Comparison of ENCODE assay signal across 19 cellular contexts in genomic region chr2:77101796-77102452, GRCh38.
DNase-seq lines count a peak whose midpoint lies in the region; ATAC-seq, FAIRE-seq and TF ChIP-seq lines count a peak whose summit lies in the region.
"Had no signal": no experiment of that assay in that cellular context is flagged by ENCODE, and none has a peak within 500 bp of the region (broad histone marks: within the 10 kb centered on the region; RNA-seq: fewer than 3 reads in every experiment).

No MANE protein-coding gene starts in this region.

- H3K4me3 Mint-ChIP-seq in H9, result no peak overlapping the region; a peak in 1 of 5 replicates
- H3K4me3 Mint-ChIP-seq in endodermal cell, result no peak overlapping the region
- H3K4me3 Mint-ChIP-seq in HFFc6, result no peak overlapping the region
- H3K4me3 Mint-ChIP-seq: CD4-positive, alpha-beta T cell had no signal

- H3K4me1 Mint-ChIP-seq in H9 (peaks cover 33 to 34% of the 10 kb centered on the region in 2 experiments), endodermal cell (peaks cover 21% of the 10 kb centered on the region), HFFc6 (ENCODE audit: low read depth) (no peaks in the 10 kb centered on the region)

- POLR2A ChIA-PET in HepG2 (lab: Yijun Ruan, JAX), result no interaction called here

- H3K4me1 ChIP-seq in H9 (ENCODE audit: insufficient read depth, low read length) (peaks cover 2% of the 10 kb centered on the region; the same call in 1 of the 2 replicates), endodermal cell (ENCODE audit: control insufficient read depth, insufficient read depth, low read length) (no peaks in the 10 kb centered on the region), HepG2 (ENCODE audit: insufficient read depth, low read length) (no peaks in the 10 kb centered on the region), trophoblast cell (ENCODE audit: control insufficient read depth in 1 of 2, insufficient read depth in 2 of 2, low read length in 2 of 2) (peaks cover 2 to 6% of the 10 kb centered on the region in 2 experiments)
- H3K4me1 ChIP-seq: BLaER1 treated with 17β-estradiol and CSF1 and Interleukin-3, amounts not matched to agents 10 nM and 100 nM; HAP-1 had no signal

- TF ChIP-seq RAD21 in HepG2 (CRISPR knock-in tag; IDR thresholded peaks at IDR 0.05), result no peak

- H3K36me3 Mint-ChIP-seq in H9 (ENCODE audit: insufficient read depth in 1 of 3, low read depth in 3 of 3), result peaks cover 22 to 30% (median 24%) of the 10 kb centered on the region in 3 experiments; a peak in 6 of 7 replicates
- H3K36me3 Mint-ChIP-seq in endodermal cell (ENCODE audit: low read depth), result peaks cover 46% of the 10 kb centered on the region
- no peaks in the 10 kb centered on the region for H3K36me3 Mint-ChIP-seq in HFFc6 (ENCODE audit: low read depth)

- H3K18ac ChIP-seq in H9 (ENCODE audit: insufficient read length, low read depth, low read length), result no peak overlapping the region
- H3K18ac ChIP-seq in trophoblast cell (ENCODE audit: low read length), result no peak overlapping the region

- no peak for TF ChIP-seq POLR2A in HepG2 (IDR thresholded peaks at IDR 0.05; ENCODE audit: insufficient read depth in 1 of 2, low read depth in 2 of 2, low read length in 2 of 2)

- H3K27ac ChIP-seq in H9 (ENCODE audit: insufficient read length, low read depth, low read length), result no peak overlapping the region
- H3K27ac ChIP-seq in endodermal cell (ENCODE audit: low read depth, low read length), result no peak overlapping the region
- H3K27ac ChIP-seq in HepG2 (ENCODE audit: extremely low read length, insufficient read depth, low read length), result no peak overlapping the region
- no peak overlapping the region for H3K27ac ChIP-seq in trophoblast cell (ENCODE audit: low read depth, low read length)
- H3K27ac ChIP-seq: BLaER1 treated with 17β-estradiol and CSF1 and Interleukin-3, amounts not matched to agents 10 nM and 100 nM; GM23248; HL-60 had no signal

- TF ChIP-seq EP300 in HepG2 (IDR thresholded peaks at IDR 0.05; ENCODE audit: low read depth in 2 of 2, low read length in 2 of 2) (no peak), HepG2 (CRISPR knock-in tag; IDR thresholded peaks at IDR 0.05; ENCODE audit: borderline replicate concordance) (no peak)

- no peak for ATAC-seq in HepG2
- no peak for ATAC-seq in HG03025 (IDR thresholded peaks at IDR 0.05; ENCODE audit: low FRiP score, unreplicated experiment)
- ATAC-seq in HG03108 (IDR thresholded peaks at IDR 0.05; ENCODE audit: unreplicated experiment), result no peak
- no peak for ATAC-seq in Right ventricle myocardium inferior
- ATAC-seq: GM12878 had no signal

- H3K4me2 ChIP-seq in H9 (ENCODE audit: insufficient read depth, insufficient read length, low read length) (no peak overlapping the region), HepG2 (ENCODE audit: low read depth, low read length) (no peak overlapping the region), trophoblast cell (ENCODE audit: low read length) (no peak overlapping the region)
- H3K4me2 ChIP-seq: BLaER1 treated with 17β-estradiol and CSF1 and Interleukin-3, amounts not matched to agents 10 nM and 100 nM had no signal

- no peaks in the 10 kb centered on the region for H3K79me2 ChIP-seq in H9 (ENCODE audit: insufficient read depth, low read length)
- no peaks in the 10 kb centered on the region for H3K79me2 ChIP-seq in HepG2 (ENCODE audit: insufficient read depth, low read length)
- H3K79me2 ChIP-seq in trophoblast cell (ENCODE audit: control insufficient read depth, insufficient read depth, low read length, poor library complexity), result peaks cover 2% of the 10 kb centered on the region

- H3K9me3 ChIP-seq in H9 (ENCODE audit: control insufficient read depth, low read depth, low read length) (no peaks in the 10 kb centered on the region), endodermal cell (ENCODE audit: control insufficient read depth, low read length) (peaks cover 5% of the 10 kb centered on the region), HepG2 (ENCODE audit: low read length) (no peaks in the 10 kb centered on the region), trophoblast cell (ENCODE audit: insufficient read depth, low read depth, low read length) (no peaks in the 10 kb centered on the region)
- H3K9me3 ChIP-seq: BLaER1 treated with 17β-estradiol and CSF1 and Interleukin-3, amounts not matched to agents 10 nM and 100 nM; HAP-1 had no signal

- H4K20me1 ChIP-seq in H9 (ENCODE audit: control insufficient read depth, insufficient read depth, insufficient read length) (no peaks in the 10 kb centered on the region), HepG2 (ENCODE audit: insufficient read depth, low read length) (no peaks in the 10 kb centered on the region)
- H4K20me1 ChIP-seq: BLaER1 treated with 17β-estradiol and CSF1 and Interleukin-3, amounts not matched to agents 10 nM and 100 nM had no signal

- H3K9me3 Mint-ChIP-seq in H9, result no peaks in the 10 kb centered on the region
- H3K9me3 Mint-ChIP-seq in endodermal cell, result no peaks in the 10 kb centered on the region
- H3K9me3 Mint-ChIP-seq in HFFc6, result peaks cover 39% of the 10 kb centered on the region
- H3K9me3 Mint-ChIP-seq: CD4-positive, alpha-beta T cell had no signal

- H2AK5ac ChIP-seq in H9 (ENCODE audit: insufficient read length, low read length) (no peak overlapping the region), trophoblast cell (ENCODE audit: low read length) (peak overlapping the region; percentile 66)

- DNase-seq in H9 (peak; percentile 36), endodermal cell (no peak), HepG2 (ENCODE audit: low spot score) (no peak), trophoblast cell (no peak), HFFc6 (no peak), Right ventricle myocardium inferior (ENCODE audit: missing footprints) (no peak)
- DNase-seq: 8988T; AML-193; CD4-positive, alpha-beta T cell; DMS79; GM23248; IMR-90 had no signal

- H2BK5ac ChIP-seq in H9 (ENCODE audit: insufficient read length, low read length), result no peak overlapping the region
- peak overlapping the region; percentile 53 for H2BK5ac ChIP-seq in trophoblast cell (ENCODE audit: low read depth, low read length, poor library complexity)

- H2AFZ ChIP-seq in H9 (ENCODE audit: low read length) (no peak overlapping the region), HepG2 (ENCODE audit: low read length) (no peak overlapping the region), trophoblast cell (ENCODE audit: insufficient read depth, low read length, poor library complexity) (peak overlapping the region; percentile 58)
- H2AFZ ChIP-seq: GM23248 had no signal

- H3K27me3 Mint-ChIP-seq in H9 (ENCODE audit: low read depth) (no peaks in the 10 kb centered on the region), endodermal cell (ENCODE audit: insufficient read depth) (no peaks in the 10 kb centered on the region), HFFc6 (ENCODE audit: insufficient read depth) (no peaks in the 10 kb centered on the region)
- H3K27me3 Mint-ChIP-seq: CD4-positive, alpha-beta T cell had no signal

- H3K27me3 ChIP-seq in H9 (ENCODE audit: insufficient read depth, low read length) (no peaks in the 10 kb centered on the region), endodermal cell (ENCODE audit: control insufficient read depth, insufficient read depth, low read length, poor library complexity, severe bottlenecking) (no peaks in the 10 kb centered on the region), HepG2 (ENCODE audit: control insufficient read depth in 1 of 2, insufficient read depth in 2 of 2, low read length in 2 of 2) (no peaks in the 10 kb centered on the region), trophoblast cell (ENCODE audit: insufficient read depth, low read length) (no peaks in the 10 kb centered on the region)
- H3K27me3 ChIP-seq: BLaER1 treated with 17β-estradiol and CSF1 and Interleukin-3, amounts not matched to agents 10 nM and 100 nM had no signal

- no peak overlapping the region for H2BK20ac ChIP-seq in H9 (ENCODE audit: low read depth, low read length, poor library complexity, severe bottlenecking)

- no peak overlapping the region for H3K23ac ChIP-seq in H9 (ENCODE audit: insufficient read length, low read depth, low read length)
- no peak overlapping the region for H3K23ac ChIP-seq in trophoblast cell (ENCODE audit: low read length)

- H2BK120ac ChIP-seq in H9 (ENCODE audit: low read depth, low read length, poor library complexity, severe bottlenecking), result no peak overlapping the region
- peak overlapping the region; percentile 29 for H2BK120ac ChIP-seq in trophoblast cell (ENCODE audit: insufficient read depth, low read length, poor library complexity)

- no peak overlapping the region for H3T11ph ChIP-seq in H9 (ENCODE audit: low read length)

- H3K4ac ChIP-seq in H9 (ENCODE audit: low read depth, low read length), result no peak overlapping the region
- no peak overlapping the region for H3K4ac ChIP-seq in trophoblast cell (ENCODE audit: low read depth, low read length)

- H2BK12ac ChIP-seq in H9 (ENCODE audit: insufficient read length, low read depth, low read length) (no peak overlapping the region), trophoblast cell (ENCODE audit: low read length) (peak overlapping the region; percentile 93)

- H3K36me3 ChIP-seq in endodermal cell (ENCODE audit: control insufficient read depth, insufficient read depth, low read length) (peaks cover 11% of the 10 kb centered on the region), HepG2 (replicated peaks in 1 of 2; ENCODE audit: control insufficient read depth in 1 of 2, insufficient read depth in 2 of 2, low read length in 2 of 2) (no peaks in the 10 kb centered on the region), trophoblast cell (ENCODE audit: control insufficient read depth in 1 of 2, insufficient read depth in 2 of 2, low read length in 2 of 2) (no peaks in the 10 kb centered on the region)
- H3K36me3 ChIP-seq: BLaER1 treated with 17β-estradiol and CSF1 and Interleukin-3, amounts not matched to agents 10 nM and 100 nM; HAP-1 had no signal

- H3K9ac ChIP-seq in H9 (ENCODE audit: extremely low read depth, insufficient read length, low read length) (no peak overlapping the region), endodermal cell (ENCODE audit: extremely low read depth, low read length, poor library complexity, severe bottlenecking) (no peak overlapping the region), HepG2 (ENCODE audit: insufficient read depth, low read depth, low read length) (no peak overlapping the region), trophoblast cell (ENCODE audit: low read length) (no peak overlapping the region)
- H3K9ac ChIP-seq: BLaER1 treated with 17β-estradiol and CSF1 and Interleukin-3, amounts not matched to agents 10 nM and 100 nM; GM23248 had no signal

- intact Hi-C loops in HepG2 (cut with micrococcal nuclease; ENCODE audit: unreplicated experiment), result no loop called here
- intact Hi-C loops in Right ventricle myocardium inferior (cut with DNase I), result no loop called here

- no peak overlapping the region for H3K56ac ChIP-seq in H9 (ENCODE audit: insufficient read length, low read depth, low read length)

- FAIRE-seq in HepG2 (lab: Jason Lieb, UNC), result no peak
- FAIRE-seq: GM12878, GM18507 had no signal

- CTCF ChIA-PET in HepG2 (lab: Yijun Ruan, JAX; ENCODE audit: low intra/inter-chr PET ratio, low total read pairs), result no interaction called here

- no peaks in the 10 kb centered on the region for H3K79me1 ChIP-seq in H9 (ENCODE audit: insufficient read depth, low read depth, low read length, poor library complexity, severe bottlenecking)
- peaks cover 2% of the 10 kb centered on the region for H3K79me1 ChIP-seq in trophoblast cell (ENCODE audit: low read length)

- H3K27ac Mint-ChIP-seq in H9 (peak overlapping the region; percentile 62 to 83 (median 65); a peak in 5 of 7 replicates), endodermal cell (peak overlapping the region; percentile 7), HFFc6 (no peak overlapping the region)
- H3K27ac Mint-ChIP-seq: CD4-positive, alpha-beta T cell had no signal

- in situ Hi-C loops in HepG2 (cut with HindIII; ENCODE audit: extremely low pct_ligation_motif_present, low pct_unique_long_range_greater_than_20kb), result no loop called here

- H2BK15ac ChIP-seq in H9 (ENCODE audit: low read depth, low read length), result no peak overlapping the region

- no peak overlapping the region for H3K14ac ChIP-seq in H9 (ENCODE audit: insufficient read depth, low read length)
- peak overlapping the region; percentile 75 for H3K14ac ChIP-seq in trophoblast cell (ENCODE audit: low read length)

- H4K12ac ChIP-seq in trophoblast cell (ENCODE audit: low read depth, low read length), result peak overlapping the region; percentile 39

- no peak overlapping the region for H4K91ac ChIP-seq in H9 (ENCODE audit: insufficient read length, low read depth, low read length)
- H4K91ac ChIP-seq in trophoblast cell (ENCODE audit: low read depth, low read length), result peak overlapping the region; percentile 71

- H4K8ac ChIP-seq in H9 (replicated peaks; ENCODE audit: insufficient read length, low read depth, low read length), result no peak overlapping the region
- peak overlapping the region; percentile 81 for H4K8ac ChIP-seq in trophoblast cell (ENCODE audit: low read depth, low read length)

- no TSS peak for BruUV-seq in HepG2 (replicated peaks; lab: Mats Ljungman, UMichigan)

- H3K4me3 ChIP-seq in endodermal cell (ENCODE audit: low read length), result no peak overlapping the region
- H3K4me3 ChIP-seq in HepG2 (replicated peaks in 1 of 3; ENCODE audit: insufficient read depth in 1 of 3, low read depth in 2 of 3, low read length in 3 of 3), result no peak overlapping the region
- H3K4me3 ChIP-seq in trophoblast cell (ENCODE audit: low read depth, low read length), result no peak overlapping the region
- H3K4me3 ChIP-seq: BLaER1 treated with 17β-estradiol and CSF1 and Interleukin-3, amounts not matched to agents 10 nM and 100 nM; GM12878; GM23248; HAP-1 had no signal

- no CpG with 5 or more reads among the region's 8 CpGs for WGBS in H9 (ENCODE audit: extremely low coverage, insufficient read length, low lambda C conversion rate)
- 84 to 87% methylated on average over 7 to 8 of the region's 8 CpGs for WGBS in endodermal cell (ENCODE audit: insufficient coverage in 1 of 2, insufficient read length in 1 of 2), 2 experiments
- WGBS in HepG2 (ENCODE audit: low lambda C conversion rate), result 3% methylated on average over 8 of the region's 8 CpGs
- WGBS in trophoblast cell (ENCODE audit: extremely low coverage, insufficient coverage, insufficient read length), result no CpG with 5 or more reads among the region's 8 CpGs

- H3K23me2 ChIP-seq in H9 (ENCODE audit: insufficient read length, low read depth, low read length, poor library complexity, severe bottlenecking), result no peaks in the 10 kb centered on the region

- TF ChIP-seq CTCF in H9 (conservative IDR thresholded peaks at IDR 0.05) (no peak), endodermal cell (conservative IDR thresholded peaks at IDR 0.05) (no peak), HepG2 (CRISPR knock-in tag; IDR thresholded peaks at IDR 0.05) (no peak), HFFc6 (IDR thresholded peaks at IDR 0.05) (no peak)

- no peak overlapping the region for H4K5ac ChIP-seq in H9 (ENCODE audit: insufficient read length, low read depth, low read length)
